Comparison of ENCODE assay signal across 16 cellular contexts in genomic region chr2:130874512-130874911, GRCh38. TPM values are rescaled to one million over a fixed set of nuclear protein-coding genes. Genes with fewer than 3 reads are reported as not detected.
DNase-seq lines count a peak whose midpoint lies in the region; ATAC-seq and TF ChIP-seq lines count a peak whose summit lies in the region.
"Had no signal": no experiment of that assay in that cellular context is flagged by ENCODE, and none has a peak within 500 bp of the region (broad histone marks: within the 10 kb centered on the region; RNA-seq: fewer than 3 reads in every experiment).

No MANE protein-coding gene starts in this region.

- peaks cover 51% of the 10 kb centered on the region for H3F3A ChIP-seq in neural progenitor cell (ENCODE audit: low read depth)

- H3K9me3 Mint-ChIP-seq in activated T-helper 17 cell treated with anti-CD3 and anti-CD28 coated beads, Interleukin-2, amount 50 U/mL, for 72 hours, result no peaks in the 10 kb centered on the region
- peaks cover 18% of the 10 kb centered on the region for H3K9me3 Mint-ChIP-seq in neural progenitor cell
- H3K9me3 Mint-ChIP-seq: HFFc6 had no signal

- no peak overlapping the region for H2AFZ ChIP-seq in neural progenitor cell (replicated peaks)
- H2AFZ ChIP-seq: PC-9 had no signal

- H3K27ac ChIP-seq in neural progenitor cell, result peak overlapping the region; percentile 83
- H3K27ac ChIP-seq: PC-9, SJCRH30 had no signal

- no peak overlapping the region for H3K4me3 Mint-ChIP-seq in activated T-helper 17 cell treated with anti-CD3 and anti-CD28 coated beads, Interleukin-2, amount 50 U/mL, for 72 hours
- H3K4me3 Mint-ChIP-seq in neural progenitor cell, result no peak overlapping the region
- H3K4me3 Mint-ChIP-seq: HFFc6 had no signal

- H3K27me3 Mint-ChIP-seq in activated T-helper 17 cell treated with anti-CD3 and anti-CD28 coated beads, Interleukin-2, amount 50 U/mL, for 72 hours, result peaks cover 12% of the 10 kb centered on the region
- no peaks in the 10 kb centered on the region for H3K27me3 Mint-ChIP-seq in neural progenitor cell (ENCODE audit: insufficient read depth, low read depth)

- DNase-seq in NK-92 treated with Interleukin-12 subunit alpha and Interleukin-12 subunit beta, amount 100 ng/mL, for 24 hours (lab: John Stamatoyannopoulos, UW), result peak; percentile 11
- DNase-seq in NK-92 (lab: John Stamatoyannopoulos, UW; ENCODE audit: unreplicated experiment) (no peak), neural progenitor cell (ENCODE audit: low spot score) (no peak), DMS 273 (lab: John Stamatoyannopoulos, UW; ENCODE audit: unreplicated experiment) (no peak), DMS79 (lab: John Stamatoyannopoulos, UW) (no peak)
- DNase-seq: H7, HFFc6, KG1, NCI-H1092 treated with DMSO at 0.1 percent for 48 hours, NCI-H226, NCI-H524, NCI-H82, PC-9, SJCRH30 had no signal

- H4K20me1 ChIP-seq in neural progenitor cell (ENCODE audit: low read depth), result no peaks in the 10 kb centered on the region

- no peak overlapping the region for H3K9ac ChIP-seq in neural progenitor cell

- H3K9me3 ChIP-seq in neural progenitor cell (ENCODE audit: low read depth), result peaks cover 16% of the 10 kb centered on the region
- H3K9me3 ChIP-seq: SJCRH30 had no signal

- H3K79me2 ChIP-seq in neural progenitor cell (ENCODE audit: low read depth), result peaks cover 4% of the 10 kb centered on the region

- no peaks in the 10 kb centered on the region for H3K27me3 ChIP-seq in neural progenitor cell
- H3K27me3 ChIP-seq: SJCRH30 had no signal

- no peak for TF ChIP-seq CTCF in neural progenitor cell (IDR thresholded peaks at IDR 0.05)

- peak overlapping the region; percentile 5 for H3K4me2 ChIP-seq in neural progenitor cell
- H3K4me2 ChIP-seq: PC-9 had no signal

- no peaks in the 10 kb centered on the region for H3K36me3 Mint-ChIP-seq in activated T-helper 17 cell treated with anti-CD3 and anti-CD28 coated beads, Interleukin-2, amount 50 U/mL, for 72 hours (ENCODE audit: low read depth)
- no peaks in the 10 kb centered on the region for H3K36me3 Mint-ChIP-seq in neural progenitor cell

- H3K36me3 ChIP-seq in neural progenitor cell, result peaks cover 9% of the 10 kb centered on the region
- H3K36me3 ChIP-seq: SJCRH30 had no signal

- H3K4me1 Mint-ChIP-seq in activated T-helper 17 cell treated with anti-CD3 and anti-CD28 coated beads, Interleukin-2, amount 50 U/mL, for 72 hours, result no peaks in the 10 kb centered on the region
- peaks cover 25% of the 10 kb centered on the region for H3K4me1 Mint-ChIP-seq in neural progenitor cell

- H3K4me1 ChIP-seq in neural progenitor cell, result peaks cover 49% of the 10 kb centered on the region
- H3K4me1 ChIP-seq: SJCRH30 had no signal

- H3K27ac Mint-ChIP-seq in activated T-helper 17 cell treated with anti-CD3 and anti-CD28 coated beads, Interleukin-2, amount 50 U/mL, for 72 hours, result no peak overlapping the region
- no peak overlapping the region for H3K27ac Mint-ChIP-seq in neural progenitor cell
- H3K27ac Mint-ChIP-seq: HFFc6 had no signal

- ATAC-seq in activated T-helper 17 cell treated with anti-CD3 and anti-CD28 coated beads, Interleukin-2, amount 50 U/mL, for 72 hours (replicated peaks), result peak; percentile 33
- no peak for ATAC-seq in GM21367 (IDR thresholded peaks at IDR 0.05; ENCODE audit: unreplicated experiment)

- H3K4me3 ChIP-seq in neural progenitor cell, result no peak overlapping the region
- H3K4me3 ChIP-seq: PC-9, SJCRH30 had no signal

RNA-seq across cellular contexts. Expression of gene ARHGEF4, which starts 37.8 kb away (rescaled TPM):
- not detected for total RNA-seq in activated T-helper 17 cell treated with anti-CD3 and anti-CD28 coated beads, Interleukin-2, amount 50 U/mL, for 72 hours
- 22.8 and 44.8 TPM in 2 replicates for total RNA-seq in neural progenitor cell (ENCODE audit: low replicate concordance)

Comparison
In these comparisons a context has a peak if more than half of its experiments do, and no peak if none do; other contexts are left out.
1. RNA of gene ARHGEF4, which starts 37.8 kb away (total RNA-seq): 22.8 to 44.8 TPM in neural progenitor cell; not detected in activated T-helper 17 cell treated with anti-CD3 and anti-CD28 coated beads, Interleukin-2, amount 50 U/mL, for 72 hours; every median in the first group is over 10 times any median in the second.